ENCODE assay signal across 1 cellular context in genomic region chr11:68099474-68100405, GRCh38.
TF ChIP-seq lines count a peak whose summit lies in the region.

No MANE protein-coding gene starts in this region.

TF ChIP-seq in HepG2, 621 proteins besides CTCF, POLR2A, EP300 and RAD21 (continued from another document):
- TF ChIP-seq KLF9 (CRISPR knock-in tag; IDR thresholded peaks at IDR 0.05; ENCODE audit: low read depth) (no peak), ARNT (IDR thresholded peaks at IDR 0.05) (no peak), ZBTB37 (CRISPR knock-in tag; IDR thresholded peaks at IDR 0.05) (peak; percentile 67; the same call in 1 of the 2 replicates), ZBTB43 (CRISPR knock-in tag; conservative IDR thresholded peaks at IDR 0.05) (peak; percentile 57; the same call in 1 of the 2 replicates), NR2F1 (CRISPR knock-in tag; IDR thresholded peaks at IDR 0.05) (peak; percentile 28 to 78; a peak in 3 of 4 replicates), FIP1L1 (IDR thresholded peaks at IDR 0.05; ENCODE audit: borderline replicate concordance, insufficient read depth, low read depth, low read length) (no peak), MBD4 (IDR thresholded peaks at IDR 0.05; ENCODE audit: borderline replicate concordance, low read length) (peak; percentile 39; the same call in 1 of the 2 replicates), NFATC3 (CRISPR knock-in tag; IDR thresholded peaks at IDR 0.05) (no peak), HNRNPH1 (optimal IDR thresholded peaks at IDR 0.05; ENCODE audit: low read depth, low read length) (no peak)
